In the genomic region with DNA sequence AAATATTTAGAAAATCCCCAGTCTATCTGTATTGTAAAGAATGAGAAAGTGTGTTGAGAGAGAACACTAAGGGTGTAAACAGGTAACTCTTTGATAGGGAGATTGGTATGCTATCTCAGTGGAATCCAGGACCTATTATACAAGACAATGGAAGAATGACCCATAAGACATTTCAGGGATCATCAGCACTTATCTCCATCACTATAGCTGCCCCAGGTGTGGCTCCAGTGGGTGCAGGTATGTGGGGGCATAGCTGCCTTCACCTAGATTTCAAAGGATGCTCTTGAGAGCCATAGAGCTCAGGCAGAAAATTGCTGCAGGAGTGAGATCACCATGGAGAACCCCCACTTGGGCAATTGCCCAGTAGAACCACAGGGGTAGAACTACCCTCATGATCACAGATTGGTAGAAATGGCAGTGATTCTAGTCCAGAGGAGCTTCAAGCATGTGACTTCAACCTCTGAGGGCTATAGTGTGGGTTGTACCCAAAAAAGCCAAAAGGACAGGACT, we compare ENCODE assay signal across 18 cellular contexts.
"Had no signal": no experiment of that assay in that cellular context is flagged by ENCODE, and none has a peak within 500 bp of the region (broad histone marks: within the 10 kb centered on the region; RNA-seq: fewer than 3 reads in every experiment).

No MANE protein-coding gene starts in this region.

- H3K9ac ChIP-seq: parathyroid adenoma had no signal

- H3K36me3 ChIP-seq: left ventricle myocardium inferior, prostate gland, right lobe of liver, spleen, thoracic aorta, transverse colon had no signal

- H3K27me3 ChIP-seq: right lobe of liver, transverse colon had no signal

- DNase-seq: effector memory CD8-positive, alpha-beta T cell; foreskin keratinocyte; left ventricle myocardium inferior; mesenchymal stem cell; midbrain; occipital lobe; right lobe of liver; spleen; stimulated activated CD4-positive, alpha-beta T cell treated with anti-CD3 and anti-CD28 coated beads, Interleukin-15, amount 100 ng/mL, for 24 hours; stimulated activated CD4-positive, alpha-beta T cell treated with anti-CD3 and anti-CD28 coated beads, Interleukin-1b, Interleukin-23, amount 100 ng/mL, for 48 hours; stimulated activated CD4-positive, alpha-beta T cell treated with anti-CD3 and anti-CD28 coated beads, Interleukin-4, amount 100 ng/mL, for 4 hours; stimulated activated naive B cell treated with anti-CD40 and anti-IgM and Interleukin-4, amounts not matched to agents 10 μg/mL and 1 μg/mL and 100 μg/mL, for 72 hours; stimulated activated naive CD8-positive, alpha-beta T cell treated with anti-CD3 and anti-CD28 coated beads, Interleukin-15, amount 100 ng/mL, for 72 hours; transverse colon had no signal

- H3K4me3 ChIP-seq: left ventricle myocardium inferior, lung, prostate gland, right lobe of liver, spleen, thoracic aorta, transverse colon had no signal

- H3K9me3 ChIP-seq: prostate gland, right lobe of liver had no signal

- H3K4me1 ChIP-seq: foreskin keratinocyte, left ventricle myocardium inferior, parathyroid adenoma, prostate gland, right lobe of liver, spleen had no signal

- H3K27ac ChIP-seq: foreskin keratinocyte, left ventricle myocardium inferior, parathyroid adenoma, prostate gland, right lobe of liver, spleen, thoracic aorta, transverse colon had no signal
